8 cellular contexts compared by ENCODE assay signal in genomic region chr17:68457539-68458259, GRCh38. TPM values are rescaled to one million over a fixed set of nuclear protein-coding genes. Genes with fewer than 3 reads are reported as not detected.
DNase-seq lines count a peak whose midpoint lies in the region; ATAC-seq and TF ChIP-seq lines count a peak whose summit lies in the region.

No MANE protein-coding gene starts in this region.

- intact Hi-C loops in left cardiac atrium (cut with DNase I) (no loop called here), posterior vena cava (cut with DNase I) (no loop called here), upper lobe of right lung (cut with DNase I) (no loop called here)

- peaks cover 49% of the 10 kb centered on the region for H3K4me1 ChIP-seq in upper lobe of right lung

- H3K36me3 ChIP-seq in upper lobe of right lung: peaks cover 4% of the 10 kb centered on the region

- H3K27me3 ChIP-seq in upper lobe of right lung: no peaks in the 10 kb centered on the region

- H3K9me3 ChIP-seq in upper lobe of right lung: no peaks in the 10 kb centered on the region

- H3K27ac ChIP-seq in upper lobe of right lung: peak overlapping the region; percentile 80

- peak overlapping the region; percentile 56 for H3K4me3 ChIP-seq in GM12875 (ENCODE audit: low read depth, low read length)
- H3K4me3 ChIP-seq in upper lobe of right lung: peak overlapping the region; percentile 85

- DNase-seq in NCI-H1417 treated with DMSO at 0.1 percent for 48 hours (lab: John Stamatoyannopoulos, UW) (peak; percentile 90), T follicular helper cell (ENCODE audit: low read depth) (peak; percentile 98), amniotic stem cell (lab: John Stamatoyannopoulos, UW) (peak; percentile 95), left cardiac atrium (peak; percentile 99), posterior vena cava (ENCODE audit: low spot score) (peak; percentile 100), upper lobe of right lung (peak; percentile 99)

- TF ChIP-seq CTCF in GM12875 (IDR thresholded peaks at IDR 0.05; ENCODE audit: borderline replicate concordance, insufficient read depth, low read depth, low read length): no peak
- TF ChIP-seq CTCF in upper lobe of right lung (IDR thresholded peaks at IDR 0.05): no peak

- peak; percentile 82 for ATAC-seq in HG02763 (IDR thresholded peaks at IDR 0.05; ENCODE audit: unreplicated experiment)
- peak; percentile 91 to 92 for ATAC-seq in left cardiac atrium
- ATAC-seq in upper lobe of right lung: peak; percentile 97

RNA-seq across cellular contexts. Expression of gene WIPI1, which starts 0.4 kb away (rescaled TPM):
- total RNA-seq in left cardiac atrium: 10 to 100 TPM; 35.8 to 74.3 TPM
- total RNA-seq in posterior vena cava: 10 to 100 TPM; 50.3 to 54.1 TPM
- 38.1 TPM for total RNA-seq in upper lobe of right lung

RNA-seq across cellular contexts. Expression of gene PRKAR1A, which starts 54.5 kb away (rescaled TPM):
- total RNA-seq in left cardiac atrium (100 to 1,000 TPM; 483 to 653 TPM), posterior vena cava (100 to 1,000 TPM; 236 to 271 TPM), upper lobe of right lung (389 TPM)

Comparison
In these comparisons a context has a peak if more than half of its experiments do, and no peak if none do; other contexts are left out.
1. Peak in every context shown above with its lines: DNase-seq, ATAC-seq, H3K4me3 ChIP-seq and H3K27ac ChIP-seq.